8 cellular contexts compared by ENCODE assay signal in genomic region chr13:48532473-48533206, GRCh38. TPM values are rescaled to one million over a fixed set of nuclear protein-coding genes. Genes with fewer than 3 reads are reported as not detected.
DNase-seq lines count a peak whose midpoint lies in the region; ATAC-seq and TF ChIP-seq lines count a peak whose summit lies in the region.

TSS of gene RCBTB2 (minus strand) at chr13:48533080. CDS start at chr13:48521939, 11,141 bp downstream.

- H3K36me3 ChIP-seq in BJ (ENCODE audit: control insufficient read depth, insufficient read depth, low read length): no peaks in the 10 kb centered on the region

- H3K27ac Mint-ChIP-seq in activated CD4-positive, alpha-beta T cell treated with anti-CD3 and anti-CD28 coated beads, Interleukin-2, amount 10 ng/mL, durations not matched to agents 24 days and 14 days: peak within 1 kb of the TSS; percentile 96

- intact Hi-C loops in activated CD4-positive, alpha-beta T cell treated with anti-CD3 and anti-CD28 coated beads, Interleukin-2, amount 10 ng/mL, durations not matched to agents 24 days and 14 days (cut with micrococcal nuclease): loop anchor here (1.0 to 2.0 kb wide), 8 partner anchors 27 to 495 kb away; partner anchors contain the start of genes NUDT15 and RB1

- H3K27ac ChIP-seq in coronary artery: peak within 1 kb of the TSS; percentile 97 to 100

- H3K27me3 Mint-ChIP-seq in activated CD4-positive, alpha-beta T cell treated with anti-CD3 and anti-CD28 coated beads, Interleukin-2, amount 10 ng/mL, durations not matched to agents 24 days and 14 days: peaks cover 13% of the 10 kb centered on the region

- H3K4me1 Mint-ChIP-seq in activated CD4-positive, alpha-beta T cell treated with anti-CD3 and anti-CD28 coated beads, Interleukin-2, amount 10 ng/mL, durations not matched to agents 24 days and 14 days: peaks cover 26% of the 10 kb centered on the region

- H3K9me3 Mint-ChIP-seq in activated CD4-positive, alpha-beta T cell treated with anti-CD3 and anti-CD28 coated beads, Interleukin-2, amount 10 ng/mL, durations not matched to agents 24 days and 14 days: peaks cover 19% of the 10 kb centered on the region

- POLR2A ChIA-PET in BJ (lab: Charles Lee): interaction anchor here (0.5 to 0.6 kb wide), 3 partner anchors 28 to 47 kb away, joined by 3 to 8 read pairs (median 3); no protein-coding TSS in a partner anchor

- peak within 1 kb of the TSS; percentile 55 for H3K4me3 ChIP-seq in BJ (ENCODE audit: low read depth, low read length)
- H3K4me3 ChIP-seq in coronary artery: peak within 1 kb of the TSS; percentile 83

- ATAC-seq in HG03457 (IDR thresholded peaks at IDR 0.05; ENCODE audit: unreplicated experiment): peak; percentile 76

- H3K27me3 ChIP-seq in BJ (ENCODE audit: control insufficient read depth, insufficient read depth, low read length): no peaks in the 10 kb centered on the region

- TF ChIP-seq CTCF in BJ (IDR thresholded peaks at IDR 0.05; ENCODE audit: insufficient read depth, low read depth, low read length) (0 out of 2 replicates have a peak, but pooled peaks have one; percentile 8), coronary artery (IDR thresholded peaks at IDR 0.05) (no peak)

- H3K36me3 Mint-ChIP-seq in activated CD4-positive, alpha-beta T cell treated with anti-CD3 and anti-CD28 coated beads, Interleukin-2, amount 10 ng/mL, durations not matched to agents 24 days and 14 days (ENCODE audit: low read depth): no peaks in the 10 kb centered on the region

- peak within 1 kb of the TSS; percentile 87 for H3K4me3 Mint-ChIP-seq in activated CD4-positive, alpha-beta T cell treated with anti-CD3 and anti-CD28 coated beads, Interleukin-2, amount 10 ng/mL, durations not matched to agents 24 days and 14 days

- DNase-seq in BJ (ENCODE audit: low read depth) (peak; percentile 87), GM19240 (ENCODE audit: insufficient read length, low spot score) (peak; percentile 59), NCI-H524 treated with DMSO at 0.1 percent for 48 hours (lab: John Stamatoyannopoulos, UW) (peak; percentile 78), coronary artery (ENCODE audit: low spot score) (peak; percentile 98), left kidney (ENCODE audit: low read depth, low spot score) (peak; percentile 99)
- peak; percentile 100 for DNase-seq in activated CD4-positive, alpha-beta T cell treated with anti-CD3 and anti-CD28 coated beads, Interleukin-2, amount 10 ng/mL, durations not matched to agents 24 days and 14 days
- DNase-seq in stimulated activated CD4-positive, alpha-beta T cell treated with anti-CD3 and anti-CD28 coated beads, Interleukin-1b, Interleukin-23, amount 100 ng/mL, for 48 hours: peak; percentile 98

- CTCF ChIA-PET in BJ (lab: Yijun Ruan, JAX): no interaction called here

RNA-seq across cellular contexts. Expression of gene RCBTB2, which starts in this region (rescaled TPM):
- polyA plus RNA-seq in BJ (2011; rRNA removed): 9.5 and 12.7 TPM in 2 replicates
- polyA minus RNA-seq in BJ (2011; rRNA and poly(A)+ RNA removed): 4.1 and 8.1 TPM in 2 replicates
- total RNA-seq in activated CD4-positive, alpha-beta T cell treated with anti-CD3 and anti-CD28 coated beads, Interleukin-2, amount 10 ng/mL, durations not matched to agents 24 days and 14 days: 1.6 and 1.7 TPM in 2 replicates

Comparison
In these comparisons a context has a peak if more than half of its experiments do, and no peak if none do; other contexts are left out.
1. Peak in every context shown above with its lines: DNase-seq, ATAC-seq, H3K4me3 ChIP-seq and H3K27ac ChIP-seq.